8 cellular contexts compared by ENCODE assay signal in the genomic region with DNA sequence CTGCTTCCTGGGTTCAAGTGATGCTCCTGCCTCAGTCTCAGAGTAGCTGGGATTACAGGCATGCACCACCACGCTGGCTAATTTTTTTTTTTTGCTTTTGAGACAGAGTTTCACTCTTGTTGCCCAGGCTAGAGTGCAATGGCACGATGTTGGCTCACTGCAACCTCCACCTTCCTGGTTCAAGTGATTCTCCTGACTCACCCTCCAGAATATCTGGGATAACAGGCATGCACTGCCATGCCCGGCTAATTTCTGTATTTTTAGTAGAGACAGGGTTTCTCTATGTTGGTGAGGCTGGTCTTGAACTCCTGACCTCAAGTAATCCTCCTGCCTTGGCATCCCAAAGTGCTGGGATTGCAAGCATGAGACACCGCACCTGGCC.
A peak's percentile ranks its signal among the peaks of the same experiment; 100 is the strongest.
DNase-seq lines count a peak whose midpoint lies in the region; ATAC-seq and TF ChIP-seq lines count a peak whose summit lies in the region.
"Not testable (repeated sequence)": the region's sequence is repeated elsewhere in the genome, so short reads cannot be mapped to it uniquely, and the experiment has no call there.

No MANE protein-coding gene starts in this region.

- TF ChIP-seq CTCF in activated B cell treated with CpG ODN at 0.5 μM for 24 hours (IDR thresholded peaks at IDR 0.05); lower lobe of right lung (IDR thresholded peaks at IDR 0.05); sigmoid colon (IDR thresholded peaks at IDR 0.05); upper lobe of left lung (IDR thresholded peaks at IDR 0.05): not testable (repeated sequence)

- not testable (repeated sequence) for H3K9me3 Mint-ChIP-seq in CD4-positive, alpha-beta memory T cell; activated B cell treated with CpG ODN at 0.5 μM for 24 hours; activated naive CD4-positive, alpha-beta T cell treated with anti-CD3 and anti-CD28 coated beads, Interleukin-2, amount 50 U/mL, for 24 hours

- peaks cover 68% of the 10 kb centered on the region for H3K4me1 ChIP-seq in CD4-positive, alpha-beta memory T cell (ENCODE audit: insufficient read depth, low read length)
- peaks cover 43% of the 10 kb centered on the region for H3K4me1 ChIP-seq in effector memory CD4-positive, alpha-beta T cell (ENCODE audit: control insufficient read depth, insufficient read depth, low read length, poor library complexity, severe bottlenecking)
- H3K4me1 ChIP-seq in lower lobe of right lung = peaks cover 43% of the 10 kb centered on the region
- peaks cover 0 to 17% (median 10%) of the 10 kb centered on the region in 4 donors for H3K4me1 ChIP-seq in sigmoid colon
- H3K4me1 ChIP-seq in upper lobe of left lung = peaks cover 9 to 15% (median 14%) of the 10 kb centered on the region in 4 donors

- peaks cover 51 to 76% (median 66%) of the 10 kb centered on the region in 4 donors for H3K4me1 Mint-ChIP-seq in CD4-positive, alpha-beta memory T cell
- peaks cover 65% of the 10 kb centered on the region for H3K4me1 Mint-ChIP-seq in activated B cell treated with CpG ODN at 0.5 μM for 24 hours
- peaks cover 57% of the 10 kb centered on the region for H3K4me1 Mint-ChIP-seq in activated naive CD4-positive, alpha-beta T cell treated with anti-CD3 and anti-CD28 coated beads, Interleukin-2, amount 50 U/mL, for 24 hours

- WGBS in sigmoid colon, 2 donors = 67 to 74% methylated on average over 4 of the region's 4 CpGs
- WGBS in upper lobe of left lung, 2 donors = 82 to 84% methylated on average over 4 of the region's 4 CpGs

- H3K27me3 ChIP-seq in CD4-positive, alpha-beta memory T cell (ENCODE audit: insufficient read depth, low read length); effector memory CD4-positive, alpha-beta T cell (replicated peaks; ENCODE audit: control insufficient read depth, insufficient read depth, low read length, poor library complexity, severe bottlenecking); lower lobe of right lung (ENCODE audit: low read depth); sigmoid colon; upper lobe of left lung: not testable (repeated sequence)

- peak overlapping the region; percentile 72 to 93 (median 78) for H3K4me3 Mint-ChIP-seq in CD4-positive, alpha-beta memory T cell
- peak overlapping the region; percentile 59 for H3K4me3 Mint-ChIP-seq in activated B cell treated with CpG ODN at 0.5 μM for 24 hours
- H3K4me3 Mint-ChIP-seq in activated naive CD4-positive, alpha-beta T cell treated with anti-CD3 and anti-CD28 coated beads, Interleukin-2, amount 50 U/mL, for 24 hours = not testable (repeated sequence)

- intact Hi-C loops in CD4-positive, alpha-beta memory T cell (cut with micrococcal nuclease) = loop anchor here (2.0 to 10.0 kb wide), 3 partner anchors 18 to 780 kb away; no protein-coding TSS in a partner anchor
- intact Hi-C loops in activated B cell treated with CpG ODN at 0.5 μM for 24 hours (cut with micrococcal nuclease) = loop anchor here (10.0 kb wide), 1 partner anchor 780 kb away; no protein-coding TSS in a partner anchor
- intact Hi-C loops in lower lobe of right lung (cut with DNase I); sigmoid colon (cut with DNase I): not testable (repeated sequence)

- TF ChIP-seq POLR2A in sigmoid colon (IDR thresholded peaks at IDR 0.05); upper lobe of left lung (IDR thresholded peaks at IDR 0.05): not testable (repeated sequence)

- H3K27me3 Mint-ChIP-seq in CD4-positive, alpha-beta memory T cell; activated B cell treated with CpG ODN at 0.5 μM for 24 hours; activated naive CD4-positive, alpha-beta T cell treated with anti-CD3 and anti-CD28 coated beads, Interleukin-2, amount 50 U/mL, for 24 hours: not testable (repeated sequence)

- H3K36me3 ChIP-seq in CD4-positive, alpha-beta memory T cell (ENCODE audit: insufficient read depth, low read length); effector memory CD4-positive, alpha-beta T cell (ENCODE audit: control insufficient read depth, insufficient read depth, low read length); lower lobe of right lung; sigmoid colon; upper lobe of left lung: not testable (repeated sequence)

- POLR2A ChIA-PET in CD4-positive, alpha-beta memory T cell (lab: Charles Lee; ENCODE audit: partially characterized antibody) = interaction anchor here (0.9 to 13.6 kb wide), 23 partner anchors 8 to 279 kb away, joined by 3 to 509 read pairs (median 9); partner anchors contain the start of gene KLF6
- POLR2A ChIA-PET in activated B cell treated with CpG ODN at 0.5 μM for 24 hours (lab: Charles Lee) = interaction anchor here (0.6 to 6.3 kb wide), 17 partner anchors 11 to 257 kb away, joined by 3 to 156 read pairs (median 5); partner anchors contain the start of gene KLF6

- CTCF ChIA-PET in CD4-positive, alpha-beta memory T cell (lab: Charles Lee; ENCODE audit: partially characterized antibody) = interaction anchor here (0.8 to 3.3 kb wide), 10 partner anchors 9 to 633 kb away, joined by 3 to 14 read pairs (median 4); partner anchors contain the start of gene KLF6
- CTCF ChIA-PET in activated B cell treated with CpG ODN at 0.5 μM for 24 hours (lab: Charles Lee) = interaction anchor here (0.9 to 1.4 kb wide), 3 partner anchors 61 to 92 kb away, joined by 3 read pairs; partner anchors contain the start of gene KLF6

- ATAC-seq in HG03196 (IDR thresholded peaks at IDR 0.05; ENCODE audit: unreplicated experiment) (peak; percentile 2), activated B cell treated with CpG ODN at 0.5 μM for 24 hours (ENCODE audit: low read depth) (peak; percentile 15)
- not testable (repeated sequence) for ATAC-seq in lower lobe of right lung; upper lobe of left lung (ENCODE audit: low FRiP score in 2 of 2)

- peak in 3 of 5 donors; percentile 26 to 49 (median 32) for DNase-seq in CD4-positive, alpha-beta memory T cell
- DNase-seq in activated B cell treated with CpG ODN at 0.5 μM for 24 hours; effector memory CD4-positive, alpha-beta T cell; lower lobe of right lung; sigmoid colon; upper lobe of left lung: not testable (repeated sequence)

- H3K27ac Mint-ChIP-seq in CD4-positive, alpha-beta memory T cell = peak overlapping the region; percentile 96 to 100 (median 99)
- peak overlapping the region; percentile 96 for H3K27ac Mint-ChIP-seq in activated B cell treated with CpG ODN at 0.5 μM for 24 hours
- H3K27ac Mint-ChIP-seq in activated naive CD4-positive, alpha-beta T cell treated with anti-CD3 and anti-CD28 coated beads, Interleukin-2, amount 50 U/mL, for 24 hours = peak overlapping the region; percentile 94

- peak overlapping the region; percentile 94 for H3K27ac ChIP-seq in CD4-positive, alpha-beta memory T cell (ENCODE audit: low read depth, low read length)
- H3K27ac ChIP-seq in effector memory CD4-positive, alpha-beta T cell (ENCODE audit: insufficient read depth, low read length, poor library complexity, severe bottlenecking) = peak overlapping the region; percentile 96
- H3K27ac ChIP-seq in lower lobe of right lung (peak overlapping the region; percentile 83), sigmoid colon (peak overlapping the region in 3 of 4 donors; percentile 48 to 64 (median 61)), upper lobe of left lung (peak overlapping the region in 3 of 4 donors; percentile 31 to 69 (median 57))

- H3K36me3 Mint-ChIP-seq in CD4-positive, alpha-beta memory T cell; activated B cell treated with CpG ODN at 0.5 μM for 24 hours (ENCODE audit: low read depth); activated naive CD4-positive, alpha-beta T cell treated with anti-CD3 and anti-CD28 coated beads, Interleukin-2, amount 50 U/mL, for 24 hours: not testable (repeated sequence)

- not testable (repeated sequence) for TF ChIP-seq EP300 in sigmoid colon (IDR thresholded peaks at IDR 0.05); upper lobe of left lung (IDR thresholded peaks at IDR 0.05)

- H3K4me3 ChIP-seq in CD4-positive, alpha-beta memory T cell (ENCODE audit: low read length in 2 of 2) = peak overlapping the region; percentile 5 to 30
- peak overlapping the region; percentile 23 for H3K4me3 ChIP-seq in effector memory CD4-positive, alpha-beta T cell (ENCODE audit: insufficient read depth, low read depth, low read length, poor library complexity, severe bottlenecking)
- H3K4me3 ChIP-seq in lower lobe of right lung, sigmoid colon, upper lobe of left lung: not testable (repeated sequence)

- H3K9me3 ChIP-seq in CD4-positive, alpha-beta memory T cell (ENCODE audit: control insufficient read depth in 1 of 2, low read length in 2 of 2); effector memory CD4-positive, alpha-beta T cell (ENCODE audit: control insufficient read depth, low read length); lower lobe of right lung; sigmoid colon; upper lobe of left lung: not testable (repeated sequence)
